ENCODE assay signal across 8 cellular contexts in the genomic region with DNA sequence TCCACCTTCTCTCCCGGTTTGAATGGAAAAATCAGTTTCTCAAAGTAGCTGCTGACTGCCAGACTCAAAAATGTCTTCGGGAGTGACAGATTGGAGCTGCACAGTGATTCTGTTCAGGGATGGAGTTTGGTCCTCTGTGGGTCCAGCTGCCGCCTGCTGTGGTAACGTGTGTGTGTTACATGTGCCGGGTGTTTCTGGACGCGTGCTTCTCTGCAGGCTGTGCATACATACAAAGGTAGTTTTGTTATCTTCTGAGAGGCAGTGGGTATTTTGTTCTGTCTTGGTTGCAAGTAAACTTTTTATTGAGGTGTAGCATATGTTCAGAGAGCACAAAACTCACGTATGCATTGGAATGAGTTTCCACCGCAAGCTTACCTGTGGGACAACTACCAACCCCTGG. TPM values are rescaled to one million over a fixed set of nuclear protein-coding genes. Genes with fewer than 3 reads are reported as not detected.
DNase-seq lines count a peak whose midpoint lies in the region; ATAC-seq and TF ChIP-seq lines count a peak whose summit lies in the region.

No MANE protein-coding gene starts in this region.

- CTCF ChIA-PET in activated CD8-positive, alpha-beta T cell treated with anti-CD3 and anti-CD28 coated beads, Interleukin-2, amount 10 ng/mL, durations not matched to agents 7 days and 5 days (lab: Charles Lee), result no interaction called here

- peak overlapping the region; percentile 96 for H3K27ac ChIP-seq in GM23248
- H3K27ac ChIP-seq in angular gyrus (ENCODE audit: low read depth, low read length), result peak overlapping the region; percentile 87
- H3K27ac ChIP-seq in right cardiac atrium (ENCODE audit: low read length), result peak overlapping the region; percentile 94
- H3K27ac ChIP-seq in stomach, result peak overlapping the region; percentile 60 to 95 (median 91)

- H3K36me3 ChIP-seq in GM23248 (ENCODE audit: low read depth), result peaks cover 8% of the 10 kb centered on the region; the same call in 1 of the 2 replicates
- peaks cover 0 to 15% (median 9%) of the 10 kb centered on the region in 4 donors for H3K36me3 ChIP-seq in stomach

- H3K4me3 ChIP-seq in GM23248 (peak overlapping the region; percentile 95), right cardiac atrium (ENCODE audit: low read length) (peak overlapping the region; percentile 40), stomach (peak overlapping the region; percentile 47 to 67 (median 53))

- POLR2A ChIA-PET in activated CD8-positive, alpha-beta T cell treated with anti-CD3 and anti-CD28 coated beads, Interleukin-2, amount 10 ng/mL, durations not matched to agents 7 days and 5 days (lab: Charles Lee), result no interaction called here

- H3K4me3 Mint-ChIP-seq in activated naive CD8-positive, alpha-beta T cell treated with anti-CD3 and anti-CD28 coated beads, Interleukin-2, amount 50 U/mL, for 24 hours, result no peak overlapping the region
- no peak overlapping the region for H3K4me3 Mint-ChIP-seq in activated CD8-positive, alpha-beta T cell treated with anti-CD3 and anti-CD28 coated beads, Interleukin-2, amount 10 ng/mL, durations not matched to agents 7 days and 5 days

- H3K4me2 ChIP-seq in GM23248 (ENCODE audit: unreplicated experiment), result peak overlapping the region; percentile 94

- H3K36me3 Mint-ChIP-seq in activated naive CD8-positive, alpha-beta T cell treated with anti-CD3 and anti-CD28 coated beads, Interleukin-2, amount 50 U/mL, for 24 hours (ENCODE audit: low read depth), result no peaks in the 10 kb centered on the region
- no peaks in the 10 kb centered on the region for H3K36me3 Mint-ChIP-seq in activated CD8-positive, alpha-beta T cell treated with anti-CD3 and anti-CD28 coated beads, Interleukin-2, amount 10 ng/mL, durations not matched to agents 7 days and 5 days (ENCODE audit: low read depth)

- peaks cover 7% of the 10 kb centered on the region for H3K4me1 Mint-ChIP-seq in activated naive CD8-positive, alpha-beta T cell treated with anti-CD3 and anti-CD28 coated beads, Interleukin-2, amount 50 U/mL, for 24 hours
- peaks cover 2% of the 10 kb centered on the region for H3K4me1 Mint-ChIP-seq in activated CD8-positive, alpha-beta T cell treated with anti-CD3 and anti-CD28 coated beads, Interleukin-2, amount 10 ng/mL, durations not matched to agents 7 days and 5 days (ENCODE audit: low read depth)

- H3K27me3 Mint-ChIP-seq in activated naive CD8-positive, alpha-beta T cell treated with anti-CD3 and anti-CD28 coated beads, Interleukin-2, amount 50 U/mL, for 24 hours, result no peaks in the 10 kb centered on the region
- no peaks in the 10 kb centered on the region for H3K27me3 Mint-ChIP-seq in activated CD8-positive, alpha-beta T cell treated with anti-CD3 and anti-CD28 coated beads, Interleukin-2, amount 10 ng/mL, durations not matched to agents 7 days and 5 days (ENCODE audit: low read depth)

- H3K9ac ChIP-seq in GM23248, result peak overlapping the region; percentile 96

- peaks cover 60% of the 10 kb centered on the region for H3F3A ChIP-seq in GM23248 (ENCODE audit: insufficient read depth)

- intact Hi-C loops in right cardiac atrium (cut with DNase I) (loop anchor here in 1 of 4 donors (10.0 kb wide), 1 partner anchor 191 kb away; no protein-coding TSS in a partner anchor), stomach (cut with DNase I; ENCODE audit: low total_unique reads) (no loop called here)

- H3K79me2 ChIP-seq in GM23248 (ENCODE audit: insufficient read depth), result peaks cover 57% of the 10 kb centered on the region

- H3K4me1 ChIP-seq in GM23248 (ENCODE audit: insufficient read depth) (peaks cover 44% of the 10 kb centered on the region), right cardiac atrium (ENCODE audit: control insufficient read depth, insufficient read depth, low read length) (peaks cover 17% of the 10 kb centered on the region), stomach (peaks cover 49 to 75% (median 60%) of the 10 kb centered on the region in 4 donors)

- no peak for TF ChIP-seq EP300 in stomach (IDR thresholded peaks at IDR 0.05)

- no peaks in the 10 kb centered on the region for H4K20me1 ChIP-seq in GM23248 (ENCODE audit: insufficient read depth)

- DNase-seq in GM23248 (peak; percentile 58), right cardiac atrium (no peak), stomach (peak; percentile 46), middle frontal gyrus (ENCODE audit: extremely low spot score, low spot score) (no peak)
- DNase-seq in activated naive CD8-positive, alpha-beta T cell treated with anti-CD3 and anti-CD28 coated beads, Interleukin-2, amount 50 U/mL, for 24 hours, result no peak
- DNase-seq in activated CD8-positive, alpha-beta T cell treated with anti-CD3 and anti-CD28 coated beads, Interleukin-2, amount 10 ng/mL, durations not matched to agents 7 days and 5 days, result no peak

- H3K9me3 ChIP-seq in GM23248 (ENCODE audit: low read depth) (no peaks in the 10 kb centered on the region), right cardiac atrium (ENCODE audit: control insufficient read depth, low read length) (no peaks in the 10 kb centered on the region), stomach (no peaks in the 10 kb centered on the region)

- ATAC-seq in right cardiac atrium (no peak), HG02798 (IDR thresholded peaks at IDR 0.05; ENCODE audit: poor library complexity, unreplicated experiment) (no peak)
- no peak for ATAC-seq in activated naive CD8-positive, alpha-beta T cell treated with anti-CD3 and anti-CD28 coated beads, Interleukin-2, amount 50 U/mL, for 24 hours
- no peak for ATAC-seq in activated CD8-positive, alpha-beta T cell treated with anti-CD3 and anti-CD28 coated beads, Interleukin-2, amount 10 ng/mL, durations not matched to agents 7 days and 5 days

- no peaks in the 10 kb centered on the region for H3K9me3 Mint-ChIP-seq in activated naive CD8-positive, alpha-beta T cell treated with anti-CD3 and anti-CD28 coated beads, Interleukin-2, amount 50 U/mL, for 24 hours
- no peaks in the 10 kb centered on the region for H3K9me3 Mint-ChIP-seq in activated CD8-positive, alpha-beta T cell treated with anti-CD3 and anti-CD28 coated beads, Interleukin-2, amount 10 ng/mL, durations not matched to agents 7 days and 5 days (ENCODE audit: insufficient read depth)

- TF ChIP-seq POLR2A in stomach (IDR thresholded peaks at IDR 0.05), result no peak

- no peak for TF ChIP-seq CTCF in stomach (IDR thresholded peaks at IDR 0.05)

- no peak overlapping the region for H3K27ac Mint-ChIP-seq in activated naive CD8-positive, alpha-beta T cell treated with anti-CD3 and anti-CD28 coated beads, Interleukin-2, amount 50 U/mL, for 24 hours
- H3K27ac Mint-ChIP-seq in activated CD8-positive, alpha-beta T cell treated with anti-CD3 and anti-CD28 coated beads, Interleukin-2, amount 10 ng/mL, durations not matched to agents 7 days and 5 days, result no peak overlapping the region

- H2AFZ ChIP-seq in GM23248, result no peak overlapping the region

- no peaks in the 10 kb centered on the region for H3K27me3 ChIP-seq in GM23248 (replicated peaks; ENCODE audit: insufficient read depth)
- no peaks in the 10 kb centered on the region for H3K27me3 ChIP-seq in right cardiac atrium (ENCODE audit: control insufficient read depth, insufficient read depth)
- no peaks in the 10 kb centered on the region for H3K27me3 ChIP-seq in stomach

- in situ Hi-C loops in GM23248 (cut with MboI), result loop anchor here (25.0 kb wide), 1 partner anchor 189 kb away; no protein-coding TSS in a partner anchor

- 4 to 7% methylated on average over 9 of the region's 9 CpGs for WGBS in GM23248 (ENCODE audit: low coverage in 1 of 2, low lambda C conversion rate in 2 of 2, missing lambda C conversion rate in 2 of 2), 2 experiments
- 29% methylated on average over 9 of the region's 9 CpGs for WGBS in right cardiac atrium
- 24 to 38% (median 27%) methylated on average over 8 to 9 of the region's 9 CpGs for WGBS in stomach, 5 donors

- no peaks in the 10 kb centered on the region for H3K9me2 ChIP-seq in GM23248 (ENCODE audit: insufficient read depth)

RNA-seq across cellular contexts. Expression of a gene that starts 41.3 kb away (rescaled TPM):
- 46.2 and 66.4 TPM in 2 replicates for total RNA-seq in GM23248 (2014; rRNA removed; shearing (Covaris generic))
- polyA plus RNA-seq in GM23248 (2016; fragmentation: Nextera tagmentation; extraction: Ambion mirVana) (162 and 163 TPM in 2 replicates), right cardiac atrium (82.9 TPM), stomach (100 to 1,000 TPM in 1 of 3 donors, 10 to 100 TPM in 2; 90.0 to 114 (median 97.3) TPM)
- total RNA-seq in right cardiac atrium (10 to 100 TPM; 49.4 to 59.5 (median 54.8) TPM), stomach (10 to 100 TPM in 2 of 5 donors, 1 to 10 TPM in 2, not detected in 1; 7.1 to 46.8 (median 13.8) TPM)
- total RNA-seq in activated CD8-positive, alpha-beta T cell treated with anti-CD3 and anti-CD28 coated beads, Interleukin-2, amount 10 ng/mL, durations not matched to agents 7 days and 5 days, result 10 to 100 TPM; 55.8 to 59.1 TPM

Comparison
In these comparisons a context has a peak if more than half of its experiments do, and no peak if none do; other contexts are left out.
1. DNase-seq: peak in GM23248 (single experiment) and stomach (single experiment); none in right cardiac atrium (0 of 3), middle frontal gyrus (single experiment), activated naive CD8-positive, alpha-beta T cell treated with anti-CD3 and anti-CD28 coated beads, Interleukin-2, amount 50 U/mL, for 24 hours (single experiment) and activated CD8-positive, alpha-beta T cell treated with anti-CD3 and anti-CD28 coated beads, Interleukin-2, amount 10 ng/mL, durations not matched to agents 7 days and 5 days (single experiment).
2. H3K4me3 ChIP-seq: peak in every context shown above with its lines; median percentile 95 in GM23248; 53 in stomach; 40 in right cardiac atrium.
3. Peak in every context shown above with its lines, with median percentiles within 50 percentile points of each other: H3K27ac ChIP-seq.